Comparison of ENCODE assay signal across 10 cellular contexts in the genomic region with DNA sequence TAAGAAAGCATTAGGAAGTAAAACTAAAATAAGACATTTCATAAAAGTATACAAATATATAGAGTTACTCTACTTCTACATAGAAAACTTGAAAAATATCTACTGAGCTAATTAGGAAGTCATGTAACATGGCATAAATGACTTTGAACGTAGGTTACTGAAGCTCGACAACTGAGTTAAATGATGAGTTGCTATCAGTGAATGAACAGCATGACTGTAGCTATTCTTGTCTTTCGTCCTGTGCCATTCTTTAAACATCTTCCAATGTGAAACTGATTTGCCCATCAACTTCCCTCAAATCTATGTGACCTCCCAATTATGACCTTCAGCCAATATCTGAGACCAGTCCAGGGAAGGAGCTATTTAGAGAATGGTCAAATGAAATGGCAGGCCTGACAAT.
"Had no signal": no experiment of that assay in that cellular context is flagged by ENCODE, and none has a peak within 500 bp of the region (broad histone marks: within the 10 kb centered on the region; RNA-seq: fewer than 3 reads in every experiment).

No MANE protein-coding gene starts in this region.

- H3K4me3 ChIP-seq: GM23248, HAP-1, K562 had no signal

- H3K36me3 ChIP-seq: HAP-1 had no signal

- FAIRE-seq: HTR-8/SVneo, K562 had no signal

- H3K27ac ChIP-seq: GM23248, HL-60 had no signal

- ATAC-seq: HCT116, K562 had no signal

- H3K9me3 ChIP-seq: HAP-1 had no signal

- DNase-seq: GM23248, GOT3, H7, HFFc6, IMR-90 had no signal
